In genomic region chr17:21415166-21415990, GRCh38 we compare ENCODE assay signal across 2 cellular contexts. TPM values are rescaled to one million over a fixed set of nuclear protein-coding genes. Genes with fewer than 3 reads are reported as not detected.
"Had no signal": no experiment of that assay in that cellular context is flagged by ENCODE, and none has a peak within 500 bp of the region (broad histone marks: within the 10 kb centered on the region; RNA-seq: fewer than 3 reads in every experiment).

No MANE protein-coding gene starts in this region.

RNA-seq across cellular contexts. Expression of gene KCNJ12, which starts 39.2 kb away (rescaled TPM):
- total RNA-seq: HT-29, MCF 10A had no signal
